In the genomic region with DNA sequence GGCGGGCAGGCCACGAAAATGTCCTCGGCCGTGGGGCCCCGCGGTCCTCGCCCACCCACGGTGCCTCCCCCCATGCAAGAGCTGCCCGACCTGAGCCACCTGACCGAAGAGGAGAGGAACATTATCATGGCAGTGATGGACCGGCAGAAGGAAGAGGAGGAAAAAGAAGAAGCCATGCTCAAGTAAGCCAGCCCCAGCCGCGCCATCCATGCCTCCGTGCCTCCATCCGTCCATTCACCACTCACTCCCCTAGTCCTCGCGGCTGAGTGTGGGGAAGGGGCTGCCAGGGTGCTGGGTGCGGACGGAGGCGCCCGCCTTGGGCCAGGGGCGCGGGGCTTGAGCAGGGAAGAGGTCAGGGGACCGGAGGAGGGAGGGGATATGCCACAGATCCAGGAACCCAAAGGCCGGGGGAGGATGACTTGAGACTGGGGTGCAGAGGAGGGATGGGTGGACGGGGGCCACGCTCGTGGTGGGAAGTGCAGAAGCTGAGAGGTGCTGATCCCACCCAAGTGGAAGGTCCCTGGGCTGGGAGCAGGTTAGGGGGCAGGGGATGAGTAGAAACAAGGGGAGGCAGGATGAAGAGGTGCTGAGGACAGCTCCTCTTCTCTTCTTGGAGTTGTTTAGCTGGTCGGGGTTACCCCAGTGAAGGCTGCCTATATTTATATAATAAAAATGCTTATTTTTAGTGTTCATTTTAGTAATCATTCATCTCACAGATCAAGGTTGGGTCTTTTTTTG, we compare ENCODE assay signal across 8 cellular contexts. TPM values are rescaled to one million over a fixed set of nuclear protein-coding genes. Genes with fewer than 3 reads are reported as not detected.
DNase-seq lines count a peak whose midpoint lies in the region; ATAC-seq and TF ChIP-seq lines count a peak whose summit lies in the region.

No MANE protein-coding gene starts in this region.

- 14 to 17% methylated on average over 7 to 8 of the region's 29 CpGs for WGBS in gastroesophageal sphincter (ENCODE audit: low coverage in 1 of 2), 2 donors

- H3K4me2 ChIP-seq in KMS-11 = peak overlapping the region; percentile 66; the same call in 1 of the 2 replicates

- peaks cover 6% of the 10 kb centered on the region for H3K4me1 Mint-ChIP-seq in stimulated activated effector memory CD8-positive, alpha-beta T cell treated with anti-CD3 and anti-CD28 coated beads, Interleukin-12 subunit alpha, Interleukin-12 subunit beta, amount 100 ng/mL, for 72 hours

- H3K27ac Mint-ChIP-seq in stimulated activated effector memory CD8-positive, alpha-beta T cell treated with anti-CD3 and anti-CD28 coated beads, Interleukin-12 subunit alpha, Interleukin-12 subunit beta, amount 100 ng/mL, for 72 hours = no peak overlapping the region

- peak; percentile 16 for ATAC-seq in GM18870 (IDR thresholded peaks at IDR 0.05; ENCODE audit: unreplicated experiment)
- peak; percentile 17 for ATAC-seq in gastroesophageal sphincter
- peak; percentile 14 for ATAC-seq in stimulated activated effector memory CD8-positive, alpha-beta T cell treated with anti-CD3 and anti-CD28 coated beads, Interleukin-12 subunit alpha, Interleukin-12 subunit beta, amount 100 ng/mL, for 72 hours
- ATAC-seq in HG03025 (IDR thresholded peaks at IDR 0.05; ENCODE audit: low FRiP score, unreplicated experiment) = no peak
- no peak for ATAC-seq in HG02571 (IDR thresholded peaks at IDR 0.05; ENCODE audit: unreplicated experiment)

- H4K20me1 ChIP-seq in KMS-11 (ENCODE audit: insufficient read depth) = no peaks in the 10 kb centered on the region

- TF ChIP-seq EP300 in gastroesophageal sphincter (IDR thresholded peaks at IDR 0.05) = no peak

- H3K9me3 Mint-ChIP-seq in stimulated activated effector memory CD8-positive, alpha-beta T cell treated with anti-CD3 and anti-CD28 coated beads, Interleukin-12 subunit alpha, Interleukin-12 subunit beta, amount 100 ng/mL, for 72 hours = peaks cover 5% of the 10 kb centered on the region

- H3K9me3 ChIP-seq in gastroesophageal sphincter = no peaks in the 10 kb centered on the region

- TF ChIP-seq CTCF in KMS-11 (conservative IDR thresholded peaks at IDR 0.05; ENCODE audit: low read depth, low read length) (no peak), gastroesophageal sphincter (IDR thresholded peaks at IDR 0.05) (no peak)

- H3K27me3 ChIP-seq in KMS-11 (ENCODE audit: insufficient read depth, low read depth) (no peaks in the 10 kb centered on the region), gastroesophageal sphincter (peaks cover 45% of the 10 kb centered on the region)

- no peak overlapping the region for H3K4me3 Mint-ChIP-seq in stimulated activated effector memory CD8-positive, alpha-beta T cell treated with anti-CD3 and anti-CD28 coated beads, Interleukin-12 subunit alpha, Interleukin-12 subunit beta, amount 100 ng/mL, for 72 hours

- H3K27ac ChIP-seq in KMS-11 (no peak overlapping the region), gastroesophageal sphincter (no peak overlapping the region)

- H3K36me3 ChIP-seq in KMS-11 (ENCODE audit: insufficient read depth) (no peaks in the 10 kb centered on the region), gastroesophageal sphincter (no peaks in the 10 kb centered on the region)

- no peaks in the 10 kb centered on the region for H3K36me3 Mint-ChIP-seq in stimulated activated effector memory CD8-positive, alpha-beta T cell treated with anti-CD3 and anti-CD28 coated beads, Interleukin-12 subunit alpha, Interleukin-12 subunit beta, amount 100 ng/mL, for 72 hours

- H3K4me1 ChIP-seq in KMS-11 (ENCODE audit: low read depth, poor library complexity, severe bottlenecking) = no peaks in the 10 kb centered on the region
- H3K4me1 ChIP-seq in gastroesophageal sphincter = peaks cover 0 to 14% (median 5%) of the 10 kb centered on the region in 3 donors

- no peak for TF ChIP-seq POLR2A in gastroesophageal sphincter (IDR thresholded peaks at IDR 0.05)

- no peak for DNase-seq in stimulated activated effector memory CD8-positive, alpha-beta T cell treated with anti-CD3 and anti-CD28 coated beads, Interleukin-12 subunit alpha, Interleukin-12 subunit beta, amount 100 ng/mL, for 72 hours (ENCODE audit: low spot score in 2 of 2)
- no peak for DNase-seq in NCI-H82 (lab: John Stamatoyannopoulos, UW)
- DNase-seq in SKM-1 treated with dmso at 0.1 percent for 144 hours (lab: John Stamatoyannopoulos, UW; ENCODE audit: unreplicated experiment) = no peak

- H2AFZ ChIP-seq in KMS-11 (ENCODE audit: low read depth) = peak overlapping the region; percentile 64; the same call in 1 of the 2 replicates

- H3K79me2 ChIP-seq in KMS-11 (ENCODE audit: insufficient read depth, low read depth) = no peaks in the 10 kb centered on the region

- H3K4me3 ChIP-seq in KMS-11 (IDR thresholded peaks at IDR 0.05; ENCODE audit: insufficient read depth, low read depth, low read length) = no peak overlapping the region
- peak overlapping the region; percentile 4 to 52 for H3K4me3 ChIP-seq in gastroesophageal sphincter

- H3K9ac ChIP-seq in KMS-11 = no peak overlapping the region

RNA-seq across cellular contexts. Expression of a gene that starts 0.8 kb away (rescaled TPM):
- total RNA-seq in gastroesophageal sphincter = 10 to 100 TPM in 3 of 4 donors, 1 to 10 TPM in 1; 9.3 to 66.5 (median 17.7) TPM

Comparison
In these comparisons a context has a peak if more than half of its experiments do, and no peak if none do; other contexts are left out.
1. ATAC-seq: peak in GM18870 (single experiment), gastroesophageal sphincter (single experiment) and stimulated activated effector memory CD8-positive, alpha-beta T cell treated with anti-CD3 and anti-CD28 coated beads, Interleukin-12 subunit alpha, Interleukin-12 subunit beta, amount 100 ng/mL, for 72 hours (single experiment); none in HG03025 (single experiment) and HG02571 (single experiment).